In genomic region chr7:47038621-47039020, GRCh38 we compare ENCODE assay signal across 27 cellular contexts.
DNase-seq lines count a peak whose midpoint lies in the region; ATAC-seq and TF ChIP-seq lines count a peak whose summit lies in the region.
"Had no signal": no experiment of that assay in that cellular context is flagged by ENCODE, and none has a peak within 500 bp of the region (broad histone marks: within the 10 kb centered on the region; RNA-seq: fewer than 3 reads in every experiment).

No MANE protein-coding gene starts in this region.

- peaks cover 17% of the 10 kb centered on the region for H3K4me1 Mint-ChIP-seq in GM23338
- H3K4me1 Mint-ChIP-seq: activated CD8-positive, alpha-beta memory T cell treated with anti-CD3 and anti-CD28 coated beads, Interleukin-2, amount 10 ng/mL, durations not matched to agents 7 days and 5 days; CD14-positive monocyte had no signal

- H3K27me3 Mint-ChIP-seq in GM23338 (ENCODE audit: insufficient read depth, low read depth, poor library complexity) = peaks cover 2% of the 10 kb centered on the region
- H3K27me3 Mint-ChIP-seq: activated CD8-positive, alpha-beta memory T cell treated with anti-CD3 and anti-CD28 coated beads, Interleukin-2, amount 10 ng/mL, durations not matched to agents 7 days and 5 days had no signal

- 0 out of 2 replicates have a peak, but pooled peaks cover 2% of the 10 kb centered on the region for H3F3A ChIP-seq in GM23338 (replicated peaks; ENCODE audit: low read depth)

- H3K27me3 ChIP-seq in GM23338 (ENCODE audit: insufficient read depth) (no peaks in the 10 kb centered on the region), skeletal muscle tissue (ENCODE audit: control insufficient read depth in 3 of 3, insufficient read depth in 3 of 3, low read length in 3 of 3) (no peaks in the 10 kb centered on the region), right lobe of liver (no peaks in the 10 kb centered on the region)
- H3K27me3 ChIP-seq: transverse colon had no signal

- H3K79me2 ChIP-seq in GM23338 (replicated peaks; ENCODE audit: insufficient read depth) = no peaks in the 10 kb centered on the region
- H3K79me2 ChIP-seq in OCI-LY7 (ENCODE audit: insufficient read depth, low read depth, low read length) = no peaks in the 10 kb centered on the region

- H3K4me1 ChIP-seq in GM23338 (ENCODE audit: insufficient read depth) (peaks cover 16% of the 10 kb centered on the region), OCI-LY7 (ENCODE audit: insufficient read depth, low read length, poor library complexity, severe bottlenecking) (peaks cover 4% of the 10 kb centered on the region), skeletal muscle tissue (ENCODE audit: control insufficient read depth in 3 of 3, insufficient read depth in 3 of 3, low read length in 3 of 3) (peaks cover 15 to 24% (median 16%) of the 10 kb centered on the region in 3 donors), right lobe of liver (no peaks in the 10 kb centered on the region)
- H3K4me1 ChIP-seq: Caco-2 had no signal

- H3K9me2 ChIP-seq in GM23338 (ENCODE audit: insufficient read depth) (0 out of 2 replicates have a peak, but pooled peaks cover 5% of the 10 kb centered on the region), OCI-LY7 (ENCODE audit: insufficient read depth, low read length) (no peaks in the 10 kb centered on the region)

- no peaks in the 10 kb centered on the region for H3K9me3 Mint-ChIP-seq in GM23338
- H3K9me3 Mint-ChIP-seq: HFFc6; T-helper 1 cell treated with Interleukin-12 subunit alpha and Interleukin-12 subunit beta and Interleukin-4 antibody, amounts not matched to agents 30 μg/mL and 1 μg/mL, for 36 hours had no signal

- H3K9me3 ChIP-seq in OCI-LY7 (ENCODE audit: low read length) = no peaks in the 10 kb centered on the region
- no peaks in the 10 kb centered on the region for H3K9me3 ChIP-seq in skeletal muscle tissue (ENCODE audit: control insufficient read depth in 3 of 3, low read length in 3 of 3)
- H3K9me3 ChIP-seq in right lobe of liver = no peaks in the 10 kb centered on the region
- H3K9me3 ChIP-seq: Caco-2, transverse colon had no signal

- CTCF ChIA-PET in OCI-LY7 (lab: Charles Lee; ENCODE audit: unreplicated experiment) = no interaction called here

- no peak for TF ChIP-seq POLR2A in right lobe of liver (IDR thresholded peaks at IDR 0.05)

- intact Hi-C loops in OCI-LY7 (cut with micrococcal nuclease; ENCODE audit: unreplicated experiment) (no loop called here), right lobe of liver (cut with DNase I) (no loop called here)

- ATAC-seq in GM23338 = peak; percentile 80
- ATAC-seq in HG02852 (IDR thresholded peaks at IDR 0.05; ENCODE audit: unreplicated experiment) = no peak
- ATAC-seq in right lobe of liver = no peak
- ATAC-seq: activated CD8-positive, alpha-beta memory T cell treated with anti-CD3 and anti-CD28 coated beads, Interleukin-2, amount 10 ng/mL, durations not matched to agents 7 days and 5 days; SK-N-SH treated with all-trans-retinoic acid at 6 μM for 48 hours had no signal

- 0 out of 2 replicates have a peak overlapping the region, but pooled peaks have one; percentile 54 for H3K4me2 ChIP-seq in GM23338
- H3K4me2 ChIP-seq in OCI-LY7 (ENCODE audit: low read length) = no peak overlapping the region
- H3K4me2 ChIP-seq: KMS-11, PC-9 had no signal

- H3K27ac ChIP-seq in GM23338 (ENCODE audit: low read depth) (no peak overlapping the region), OCI-LY7 (ENCODE audit: low read depth, low read length, poor library complexity, severe bottlenecking) (no peak overlapping the region), skeletal muscle tissue (ENCODE audit: low read depth, low read length) (peak overlapping the region; percentile 49), right lobe of liver (no peak overlapping the region)
- H3K27ac ChIP-seq: HL-60, KMS-11, PC-9, transverse colon had no signal

- no peaks in the 10 kb centered on the region for H3K36me3 Mint-ChIP-seq in GM23338 (ENCODE audit: low read depth)
- H3K36me3 Mint-ChIP-seq: activated CD8-positive, alpha-beta memory T cell treated with anti-CD3 and anti-CD28 coated beads, Interleukin-2, amount 10 ng/mL, durations not matched to agents 7 days and 5 days; CD14-positive monocyte had no signal

- DNase-seq in GM23338 (ENCODE audit: low spot score) (peak; percentile 19), OCI-LY7 (ENCODE audit: low spot score) (peak; percentile 39), iPS-NIHi7 (ENCODE audit: extremely low spot score) (peak; percentile 39), cortex of kidney (lab: John Stamatoyannopoulos, UW) (no peak), right lobe of liver (no peak)
- DNase-seq in activated T-cell treated with anti-CD3 and anti-CD28 coated beads, Interleukin-2, amount 50 U/mL, for 1 hour = no peak
- DNase-seq: activated CD4-positive, alpha-beta T cell treated with anti-CD3 and anti-CD28 coated beads, Interleukin-2, amount 50 U/mL, for 4 hours; activated CD8-positive, alpha-beta memory T cell treated with anti-CD3 and anti-CD28 coated beads, Interleukin-2, amount 10 ng/mL, durations not matched to agents 7 days and 5 days; activated naive CD4-positive, alpha-beta T cell treated with Interleukin-2 at 50 U/mL for 16 hours; Caco-2; GDM1; HFFc6; hippocampal formation; NCI-H1417; NCI-H2029; NCI-H526; NK-92 treated with Interleukin-12 subunit alpha and Interleukin-12 subunit beta, amount 100 ng/mL, for 24 hours; PC-9; stimulated activated CD4-positive, alpha-beta T cell treated with anti-CD3 and anti-CD28 coated beads, Interleukin-4, amount 100 ng/mL, for 1 hour; transverse colon had no signal

- no peak overlapping the region for H3K9ac ChIP-seq in skeletal muscle tissue (ENCODE audit: low read depth in 1 of 3, low read length in 3 of 3)
- H3K9ac ChIP-seq: KMS-11 had no signal

- no peaks in the 10 kb centered on the region for H4K20me1 ChIP-seq in GM23338 (replicated peaks; ENCODE audit: insufficient read depth)
- H4K20me1 ChIP-seq in OCI-LY7 (ENCODE audit: insufficient read depth, low read length) = no peaks in the 10 kb centered on the region

- H2AFZ ChIP-seq in GM23338 (peak overlapping the region; percentile 33; the same call in 1 of the 2 replicates), OCI-LY7 (ENCODE audit: low read length) (no peak overlapping the region)
- H2AFZ ChIP-seq: PC-9 had no signal

- no TSS peak for BruUV-seq in OCI-LY7 (replicated peaks; lab: Mats Ljungman, UMichigan)

- H3K36me3 ChIP-seq in GM23338 (ENCODE audit: insufficient read depth) (no peaks in the 10 kb centered on the region), OCI-LY7 (ENCODE audit: insufficient read depth, low read length) (no peaks in the 10 kb centered on the region), skeletal muscle tissue (ENCODE audit: control insufficient read depth in 3 of 3, insufficient read depth in 3 of 3, low read length in 3 of 3) (no peaks in the 10 kb centered on the region), right lobe of liver (no peaks in the 10 kb centered on the region)
- H3K36me3 ChIP-seq: transverse colon had no signal

- no peak overlapping the region for H3K4me3 ChIP-seq in GM23338
- H3K4me3 ChIP-seq in OCI-LY7 (ENCODE audit: low read depth, low read length, poor library complexity, severe bottlenecking) = no peak overlapping the region
- H3K4me3 ChIP-seq in skeletal muscle tissue (ENCODE audit: low read length in 3 of 3) = no peak overlapping the region
- H3K4me3 ChIP-seq in right lobe of liver = no peak overlapping the region
- H3K4me3 ChIP-seq: PC-9, transverse colon had no signal

- TF ChIP-seq CTCF in GM23338 (conservative IDR thresholded peaks at IDR 0.05; ENCODE audit: low read depth in 2 of 2) (no peak), OCI-LY7 (conservative IDR thresholded peaks at IDR 0.05; ENCODE audit: low read length) (no peak), right lobe of liver (IDR thresholded peaks at IDR 0.05) (no peak)

- POLR2A ChIA-PET in OCI-LY7 (lab: Charles Lee) = no interaction called here

- 68% methylated on average over 6 of the region's 6 CpGs for WGBS in right lobe of liver (ENCODE audit: insufficient coverage, low coverage, low lambda C conversion rate, missing lambda C conversion rate)

- H3K27ac Mint-ChIP-seq in GM23338 = no peak overlapping the region
- H3K27ac Mint-ChIP-seq: activated CD8-positive, alpha-beta memory T cell treated with anti-CD3 and anti-CD28 coated beads, Interleukin-2, amount 10 ng/mL, durations not matched to agents 7 days and 5 days; CD14-positive monocyte; HFFc6; T-helper 1 cell treated with Interleukin-12 subunit alpha and Interleukin-12 subunit beta and Interleukin-4 antibody, amounts not matched to agents 30 μg/mL and 1 μg/mL, for 36 hours had no signal

- H3K4me3 Mint-ChIP-seq in GM23338 = no peak overlapping the region
- H3K4me3 Mint-ChIP-seq: activated CD8-positive, alpha-beta memory T cell treated with anti-CD3 and anti-CD28 coated beads, Interleukin-2, amount 10 ng/mL, durations not matched to agents 7 days and 5 days; CD14-positive monocyte; HFFc6; T-helper 1 cell treated with Interleukin-12 subunit alpha and Interleukin-12 subunit beta and Interleukin-4 antibody, amounts not matched to agents 30 μg/mL and 1 μg/mL, for 36 hours had no signal

TF ChIP-seq in GM23338, 12 proteins besides CTCF, POLR2A, EP300 and RAD21 (continues in another document):
- TF ChIP-seq CREB1 (CRISPR knock-in tag; IDR thresholded peaks at IDR 0.05; ENCODE audit: low read depth) = no peak
- TF ChIP-seq POLR2AphosphoS5 (IDR thresholded peaks at IDR 0.05; ENCODE audit: low read depth) = no peak
- no peak for TF ChIP-seq EZH2 (IDR thresholded peaks at IDR 0.05; ENCODE audit: low read depth, unreplicated experiment)
- TF ChIP-seq ZNF114 (CRISPR knock-in tag; IDR thresholded peaks at IDR 0.05) = no peak
- TF ChIP-seq JUNB (IDR thresholded peaks at IDR 0.05; ENCODE audit: unreplicated experiment) = no peak
- TF ChIP-seq ZNF331 (CRISPR knock-in tag; IDR thresholded peaks at IDR 0.05; ENCODE audit: low read depth) = no peak
- TF ChIP-seq NANOG (IDR thresholded peaks at IDR 0.05; ENCODE audit: borderline replicate concordance) = no peak
- TF ChIP-seq EZH2phosphoT487 (IDR thresholded peaks at IDR 0.05; ENCODE audit: unreplicated experiment) = no peak
- TF ChIP-seq, protein P1, sequence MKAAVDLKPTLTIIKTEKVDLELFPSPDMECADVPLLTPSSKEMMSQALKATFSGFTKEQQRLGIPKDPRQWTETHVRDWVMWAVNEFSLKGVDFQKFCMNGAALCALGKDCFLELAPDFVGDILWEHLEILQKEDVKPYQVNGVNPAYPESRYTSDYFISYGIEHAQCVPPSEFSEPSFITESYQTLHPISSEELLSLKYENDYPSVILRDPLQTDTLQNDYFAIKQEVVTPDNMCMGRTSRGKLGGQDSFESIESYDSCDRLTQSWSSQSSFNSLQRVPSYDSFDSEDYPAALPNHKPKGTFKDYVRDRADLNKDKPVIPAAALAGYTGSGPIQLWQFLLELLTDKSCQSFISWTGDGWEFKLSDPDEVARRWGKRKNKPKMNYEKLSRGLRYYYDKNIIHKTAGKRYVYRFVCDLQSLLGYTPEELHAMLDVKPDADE (IDR thresholded peaks at IDR 0.05) = no peak

Comparison
In these comparisons a context has a peak if more than half of its experiments do, and no peak if none do; other contexts are left out.
1. DNase-seq: peak in GM23338 (single experiment), OCI-LY7 (single experiment) and iPS-NIHi7 (single experiment); none in cortex of kidney (single experiment), activated T-cell treated with anti-CD3 and anti-CD28 coated beads, Interleukin-2, amount 50 U/mL, for 1 hour (single experiment) and right lobe of liver (0 of 3).